ENCODE assay signal across 12 cellular contexts in the genomic region with DNA sequence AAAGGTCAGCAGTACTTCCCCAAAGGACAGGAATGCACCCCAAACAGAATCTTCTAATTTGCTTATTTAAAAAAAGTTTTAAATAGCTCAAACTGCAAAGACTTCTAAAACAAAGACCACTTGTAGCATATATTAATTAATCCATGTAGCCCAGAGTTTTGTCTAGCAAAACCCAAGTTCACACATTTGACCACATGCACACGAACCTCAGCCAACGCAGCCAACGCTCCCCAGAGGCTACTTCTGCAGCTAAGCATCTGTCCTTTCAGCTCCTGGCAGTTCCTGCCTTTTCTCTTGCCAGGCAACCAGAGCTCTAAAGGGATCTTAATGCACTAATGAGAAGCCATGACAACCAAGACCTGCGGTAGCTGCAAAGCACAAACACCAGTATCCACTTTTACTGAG.
A peak's percentile ranks its signal among the peaks of the same experiment; 100 is the strongest.
DNase-seq lines count a peak whose midpoint lies in the region; ATAC-seq, FAIRE-seq and TF ChIP-seq lines count a peak whose summit lies in the region.
"Had no signal": no experiment of that assay in that cellular context is flagged by ENCODE, and none has a peak within 500 bp of the region (broad histone marks: within the 10 kb centered on the region; RNA-seq: fewer than 3 reads in every experiment).

No MANE protein-coding gene starts in this region.

- H3K27me3 ChIP-seq in BE2C = no peaks in the 10 kb centered on the region

- TF ChIP-seq CTCF in BE2C (IDR thresholded peaks at IDR 0.05; ENCODE audit: low read depth, low read length) (no peak), VCaP (conservative IDR thresholded peaks at IDR 0.05) (no peak)

- DNase-seq in BE2C = peak; percentile 63
- peak; percentile 38 for DNase-seq in LHCN-M2 (ENCODE audit: low read depth)
- no peak for DNase-seq in urothelium cell line (ENCODE audit: low spot score)
- no peak for DNase-seq in HK-2 (ENCODE audit: unreplicated experiment)
- DNase-seq in HuH-7.5 (ENCODE audit: low spot score) = no peak
- DNase-seq: activated T-cell treated with anti-CD3 and anti-CD28 coated beads for 4 hours, aorta, NCI-H2081 treated with DMSO at 0.1 percent for 48 hours, SHP77 had no signal

- no peaks in the 10 kb centered on the region for H3K36me3 ChIP-seq in BE2C

- H3K4me1 ChIP-seq in BE2C = no peaks in the 10 kb centered on the region

- no peaks in the 10 kb centered on the region for H3K9me3 ChIP-seq in BE2C

- peak overlapping the region; percentile 75 for H3K27ac ChIP-seq in VCaP

- FAIRE-seq in islet of Langerhans (lab: Jason Lieb, UNC) (peak; percentile 80), urothelium cell line (lab: Jason Lieb, UNC) (no peak)

- no peak overlapping the region for H3K4me3 ChIP-seq in BE2C (ENCODE audit: low read depth, low read length)

- ATAC-seq in HG03520 (IDR thresholded peaks at IDR 0.05; ENCODE audit: unreplicated experiment) = no peak

Comparison
In these comparisons a context has a peak if more than half of its experiments do, and no peak if none do; other contexts are left out.
1. DNase-seq: peak in BE2C (single experiment) and LHCN-M2 (single experiment); none in urothelium cell line (single experiment), HK-2 (single experiment) and HuH-7.5 (single experiment).